ENCODE assay signal across 31 cellular contexts in the genomic region with DNA sequence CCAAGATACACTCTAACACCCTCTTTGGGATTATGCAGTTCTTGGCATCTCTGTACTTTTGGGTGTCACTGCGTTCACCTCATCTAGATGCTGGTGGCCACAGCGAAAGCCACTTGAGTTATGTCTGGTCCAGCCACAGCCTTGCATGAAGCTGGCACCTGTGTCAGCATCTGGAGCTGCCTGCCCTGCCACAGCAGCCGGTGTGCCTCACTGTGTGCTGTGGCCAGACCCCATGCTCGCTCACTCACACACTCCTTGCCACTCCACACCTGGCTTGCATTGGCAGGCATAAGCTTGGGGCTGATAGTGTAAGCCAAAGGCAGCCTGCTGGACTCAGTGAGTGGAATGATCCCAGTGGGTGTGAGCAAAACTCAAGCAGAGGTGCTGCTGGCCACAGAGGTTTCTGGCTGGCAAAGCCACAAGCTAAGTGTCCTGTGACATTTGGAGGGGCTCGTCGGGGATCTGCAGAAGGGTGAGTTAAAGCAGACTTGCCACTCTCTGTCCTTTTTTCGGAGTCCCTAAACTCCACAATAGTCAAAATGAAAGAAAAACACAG.
"Had no signal": no experiment of that assay in that cellular context is flagged by ENCODE, and none has a peak within 500 bp of the region (broad histone marks: within the 10 kb centered on the region; RNA-seq: fewer than 3 reads in every experiment).

No MANE protein-coding gene starts in this region.

- H3K4me3 ChIP-seq: cardiac muscle cell, colonic mucosa, dorsolateral prefrontal cortex had no signal

- ATAC-seq: activated CD4-positive, alpha-beta T cell treated with anti-CD3 and anti-CD28 coated beads for 36 hours; activated CD8-positive, alpha-beta memory T cell treated with anti-CD3 and anti-CD28 coated beads, Interleukin-2, amount 10 ng/mL, durations not matched to agents 7 days and 5 days; activated CD8-positive, alpha-beta T cell treated with anti-CD3 and anti-CD28 coated beads, Interleukin-2, amount 10 ng/mL, durations not matched to agents 7 days and 5 days; activated naive CD4-positive, alpha-beta T cell treated with anti-CD3 and anti-CD28 coated beads, Interleukin-2, amount 50 U/mL, for 72 hours; activated T-cell treated with anti-CD3 and anti-CD28 coated beads, Interleukin-2, amount 50 U/mL, for 72 hours; esophagus mucosa; heart left ventricle; T-helper 17 cell had no signal

- H3K27me3 ChIP-seq: ascending aorta, breast epithelium, cardiac muscle cell, colonic mucosa, dorsolateral prefrontal cortex, heart left ventricle had no signal

- H3K4me1 ChIP-seq: ascending aorta, breast epithelium, colonic mucosa, heart left ventricle had no signal

- DNase-seq: activated CD4-positive, alpha-beta memory T cell treated with anti-CD3 and anti-CD28 coated beads for 36 hours; activated CD4-positive, alpha-beta T cell treated with anti-CD3 and anti-CD28 coated beads for 36 hours; activated CD4-positive, alpha-beta T cell treated with anti-CD3 and anti-CD28 coated beads, Interleukin-2, amount 10 ng/mL, durations not matched to agents 24 days and 14 days; activated CD4-positive, CD25-positive, alpha-beta regulatory T cell; activated CD4-positive, CD25-positive, alpha-beta regulatory T cell treated with anti-CD3 and anti-CD28 coated beads, Interleukin-2, amount 50 U/mL, for 72 hours; activated CD8-positive, alpha-beta memory T cell treated with anti-CD3 and anti-CD28 coated beads, Interleukin-2, amount 10 ng/mL, durations not matched to agents 7 days and 5 days; activated CD8-positive, alpha-beta memory T cell treated with anti-CD3 and anti-CD28 coated beads, Interleukin-2, amount 50 U/mL, for 4 hours; activated CD8-positive, alpha-beta T cell treated with anti-CD3 and anti-CD28 coated beads, Interleukin-2, amount 10 ng/mL, durations not matched to agents 7 days and 5 days; activated gamma-delta T cell; activated naive CD4-positive, alpha-beta T cell; activated naive CD4-positive, alpha-beta T cell treated with anti-CD3 and anti-CD28 coated beads, Interleukin-2, amount 10 ng/mL, durations not matched to agents 7 days and 5 days; activated naive CD8-positive, alpha-beta T cell treated with anti-CD3 and anti-CD28 coated beads, Interleukin-2, amount 10 ng/mL, durations not matched to agents 7 days and 5 days; activated T-cell treated with anti-CD3 and anti-CD28 coated beads, Interleukin-2, amount 50 U/mL, for 24 hours; activated T-cell treated with anti-CD3 and anti-CD28 coated beads, Interleukin-2, amount 50 U/mL, for 72 hours; central memory CD4-positive, alpha-beta T cell; cerebellar nuclear complex; colonic mucosa; dorsolateral prefrontal cortex; effector memory CD4-positive, alpha-beta T cell; endodermal cell; foreskin fibroblast; heart left ventricle; T-helper 1 cell; T-helper 17 cell; T1000 had no signal

- H3K36me3 ChIP-seq: ascending aorta, breast epithelium, cardiac muscle cell, colonic mucosa, heart left ventricle had no signal

- H3K27ac ChIP-seq: ascending aorta, breast epithelium, cardiac muscle cell, colonic mucosa, dorsolateral prefrontal cortex, heart left ventricle had no signal

- H3K9me3 ChIP-seq: ascending aorta, colonic mucosa had no signal

- FAIRE-seq: frontal cortex had no signal
